Comparison of ENCODE assay signal across 9 cellular contexts in genomic region chr12:111424793-111425251, GRCh38. TPM values are rescaled to one million over a fixed set of nuclear protein-coding genes. Genes with fewer than 3 reads are reported as not detected.
DNase-seq lines count a peak whose midpoint lies in the region; ATAC-seq and TF ChIP-seq lines count a peak whose summit lies in the region.
"Had no signal": no experiment of that assay in that cellular context is flagged by ENCODE, and none has a peak within 500 bp of the region (broad histone marks: within the 10 kb centered on the region; RNA-seq: fewer than 3 reads in every experiment).

No MANE protein-coding gene starts in this region.

- H3K4me3 Mint-ChIP-seq in activated T-helper 1 cell treated with anti-CD3 and anti-CD28 coated beads, Interleukin-12 subunit alpha, Interleukin-12 subunit beta, Interleukin-2, Interleukin-4 antibody, amounts not matched to agents 30 ng/mL and 10 ng/mL and 1 ng/mL, durations not matched to agents 14 hours and 24 hours and 36 hours = no peak overlapping the region
- H3K4me3 Mint-ChIP-seq in immature natural killer cell (peak overlapping the region; percentile 24 to 78 (median 71)), type B pancreatic cell (no peak overlapping the region)

- DNase-seq in Right ventricle myocardium inferior (ENCODE audit: missing footprints) = no peak
- DNase-seq in cardiac septum (ENCODE audit: low spot score) = no peak
- no peak for DNase-seq in activated T-helper 1 cell treated with anti-CD3 and anti-CD28 coated beads, Interleukin-12 subunit alpha, Interleukin-12 subunit beta, Interleukin-2, Interleukin-4 antibody, amounts not matched to agents 30 ng/mL and 10 ng/mL and 1 ng/mL, durations not matched to agents 14 hours and 24 hours and 36 hours (ENCODE audit: low spot score)
- DNase-seq in immature natural killer cell = no peak
- DNase-seq in type B pancreatic cell (ENCODE audit: extremely low spot score, unreplicated experiment) = no peak
- no peak for DNase-seq in EL
- DNase-seq in kidney tubule cell (ENCODE audit: low spot score) = no peak
- no peak for DNase-seq in NCI-H1417 treated with DMSO at 0.1 percent for 48 hours (lab: John Stamatoyannopoulos, UW)
- DNase-seq: activated CD8-positive, alpha-beta memory T cell treated with anti-CD3 and anti-CD28 coated beads, Interleukin-2, amount 50 U/mL, for 48 hours had no signal

- intact Hi-C loops in Right ventricle myocardium inferior (cut with DNase I) (loop anchor here (2.0 kb wide), 1 partner anchor 14 kb away; no protein-coding TSS in a partner anchor), cardiac septum (cut with DNase I) (no loop called here)
- intact Hi-C loops in activated T-helper 1 cell treated with anti-CD3 and anti-CD28 coated beads, Interleukin-12 subunit alpha, Interleukin-12 subunit beta, Interleukin-2, Interleukin-4 antibody, amounts not matched to agents 30 ng/mL and 10 ng/mL and 1 ng/mL, durations not matched to agents 14 hours and 24 hours and 36 hours (cut with micrococcal nuclease) = no loop called here

- H3K27ac Mint-ChIP-seq in activated T-helper 1 cell treated with anti-CD3 and anti-CD28 coated beads, Interleukin-12 subunit alpha, Interleukin-12 subunit beta, Interleukin-2, Interleukin-4 antibody, amounts not matched to agents 30 ng/mL and 10 ng/mL and 1 ng/mL, durations not matched to agents 14 hours and 24 hours and 36 hours = peak overlapping the region; percentile 29
- peak overlapping the region; percentile 94 to 100 (median 98) for H3K27ac Mint-ChIP-seq in immature natural killer cell
- H3K27ac Mint-ChIP-seq in type B pancreatic cell = no peak overlapping the region

- no peaks in the 10 kb centered on the region for H3K9me3 Mint-ChIP-seq in activated T-helper 1 cell treated with anti-CD3 and anti-CD28 coated beads, Interleukin-12 subunit alpha, Interleukin-12 subunit beta, Interleukin-2, Interleukin-4 antibody, amounts not matched to agents 30 ng/mL and 10 ng/mL and 1 ng/mL, durations not matched to agents 14 hours and 24 hours and 36 hours
- no peaks in the 10 kb centered on the region for H3K9me3 Mint-ChIP-seq in immature natural killer cell
- no peaks in the 10 kb centered on the region for H3K9me3 Mint-ChIP-seq in type B pancreatic cell

- H3K36me3 Mint-ChIP-seq in activated T-helper 1 cell treated with anti-CD3 and anti-CD28 coated beads, Interleukin-12 subunit alpha, Interleukin-12 subunit beta, Interleukin-2, Interleukin-4 antibody, amounts not matched to agents 30 ng/mL and 10 ng/mL and 1 ng/mL, durations not matched to agents 14 hours and 24 hours and 36 hours (ENCODE audit: low read depth) = peaks cover 21% of the 10 kb centered on the region
- H3K36me3 Mint-ChIP-seq in immature natural killer cell = peaks cover 0 to 6% (median 0%) of the 10 kb centered on the region in 3 donors
- peaks cover 3% of the 10 kb centered on the region for H3K36me3 Mint-ChIP-seq in type B pancreatic cell

- TF ChIP-seq CTCF in type B pancreatic cell (conservative IDR thresholded peaks at IDR 0.05) = peak; percentile 17

- H3K27me3 Mint-ChIP-seq in activated T-helper 1 cell treated with anti-CD3 and anti-CD28 coated beads, Interleukin-12 subunit alpha, Interleukin-12 subunit beta, Interleukin-2, Interleukin-4 antibody, amounts not matched to agents 30 ng/mL and 10 ng/mL and 1 ng/mL, durations not matched to agents 14 hours and 24 hours and 36 hours (ENCODE audit: insufficient read depth) = no peaks in the 10 kb centered on the region
- peaks cover 8 to 12% (median 11%) of the 10 kb centered on the region in 3 donors for H3K27me3 Mint-ChIP-seq in immature natural killer cell (ENCODE audit: low read depth in 3 of 3)
- H3K27me3 Mint-ChIP-seq in type B pancreatic cell = no peaks in the 10 kb centered on the region

- peak; percentile 36 for ATAC-seq in Right ventricle myocardium inferior

- H3K4me1 Mint-ChIP-seq in activated T-helper 1 cell treated with anti-CD3 and anti-CD28 coated beads, Interleukin-12 subunit alpha, Interleukin-12 subunit beta, Interleukin-2, Interleukin-4 antibody, amounts not matched to agents 30 ng/mL and 10 ng/mL and 1 ng/mL, durations not matched to agents 14 hours and 24 hours and 36 hours (ENCODE audit: low read depth) = peaks cover 51% of the 10 kb centered on the region
- H3K4me1 Mint-ChIP-seq in immature natural killer cell = peaks cover 61 to 67% of the 10 kb centered on the region in 2 donors
- no peaks in the 10 kb centered on the region for H3K4me1 Mint-ChIP-seq in type B pancreatic cell (ENCODE audit: unreplicated experiment)

RNA-seq across cellular contexts. Expression of gene SH2B3, which starts 19.1 kb away (rescaled TPM):
- total RNA-seq in Right ventricle myocardium inferior (43.7 TPM), cardiac septum (33.7 TPM), type B pancreatic cell (ENCODE audit: low replicate concordance) (2.4 and 5.2 TPM in 2 replicates)
- total RNA-seq in activated T-helper 1 cell treated with anti-CD3 and anti-CD28 coated beads, Interleukin-12 subunit alpha, Interleukin-12 subunit beta, Interleukin-2, Interleukin-4 antibody, amounts not matched to agents 30 ng/mL and 10 ng/mL and 1 ng/mL, durations not matched to agents 14 hours and 24 hours and 36 hours = 42.0 and 42.3 TPM in 2 replicates
- 10 to 100 TPM in 1 of 3 donors, 1 to 10 TPM in 1, under 1 TPM in 1; 0.08 to 13.5 (median 5.3) TPM for polyA plus RNA-seq in immature natural killer cell

RNA-seq across cellular contexts. Expression of gene PHETA1, which starts 55.9 kb away (rescaled TPM):
- total RNA-seq in Right ventricle myocardium inferior (37.4 TPM), cardiac septum (18.6 TPM), type B pancreatic cell (ENCODE audit: low replicate concordance) (25.5 and 27.4 TPM in 2 replicates)
- total RNA-seq in activated T-helper 1 cell treated with anti-CD3 and anti-CD28 coated beads, Interleukin-12 subunit alpha, Interleukin-12 subunit beta, Interleukin-2, Interleukin-4 antibody, amounts not matched to agents 30 ng/mL and 10 ng/mL and 1 ng/mL, durations not matched to agents 14 hours and 24 hours and 36 hours = 2.7 and 4.2 TPM in 2 replicates
- polyA plus RNA-seq in immature natural killer cell = 1 to 10 TPM; 2.0 to 5.5 (median 2.1) TPM

Comparison
In these comparisons a context has a peak if more than half of its experiments do, and no peak if none do; other contexts are left out.
1. H3K4me3 Mint-ChIP-seq: peak in immature natural killer cell (5 of 5); none in activated T-helper 1 cell treated with anti-CD3 and anti-CD28 coated beads, Interleukin-12 subunit alpha, Interleukin-12 subunit beta, Interleukin-2, Interleukin-4 antibody, amounts not matched to agents 30 ng/mL and 10 ng/mL and 1 ng/mL, durations not matched to agents 14 hours and 24 hours and 36 hours (single experiment) and type B pancreatic cell (single experiment).